Comparison of ENCODE assay signal across 22 cellular contexts in the genomic region with DNA sequence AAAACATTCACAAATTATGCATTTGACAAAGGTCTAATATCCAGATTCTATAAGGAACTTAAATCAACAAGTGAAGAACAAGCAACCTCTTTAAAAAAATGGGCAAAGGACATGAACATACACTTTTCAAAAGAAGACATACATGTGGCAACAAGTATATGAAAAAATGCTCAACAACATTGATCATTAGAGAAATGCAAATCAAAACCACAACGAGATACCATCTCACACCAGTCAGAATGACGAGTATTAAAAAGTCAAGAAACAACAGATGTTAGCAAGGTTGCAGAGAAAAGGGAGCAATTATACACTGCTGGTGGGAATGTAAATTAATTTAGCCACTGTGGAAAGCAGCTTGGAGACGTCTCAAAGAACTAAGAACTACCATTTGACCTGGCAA. TPM values are rescaled to one million over a fixed set of nuclear protein-coding genes. Genes with fewer than 3 reads are reported as not detected.
"Had no signal": no experiment of that assay in that cellular context is flagged by ENCODE, and none has a peak within 500 bp of the region (broad histone marks: within the 10 kb centered on the region; RNA-seq: fewer than 3 reads in every experiment).

No MANE protein-coding gene starts in this region.

- H3K9me3 ChIP-seq: mucosa of descending colon, neutrophil, psoas muscle, spleen, tibial artery, upper lobe of right lung, vagina had no signal

- H3K4me3 Mint-ChIP-seq: dendritic cell treated with granulocyte-macrophage colony-stimulating factor and Interleukin-4, amounts not matched to agents 40 ng/mL and 50 ng/mL, for 4 days; effector memory CD8-positive, alpha-beta T cell; naive thymus-derived CD8-positive, alpha-beta T cell; stimulated activated memory B cell treated with anti-CD40 and anti-IgM and Interleukin-4, amounts not matched to agents 10 μg/mL and 1 μg/mL and 100 μg/mL, for 72 hours; stimulated activated naive CD8-positive, alpha-beta T cell treated with anti-CD3 and anti-CD28 coated beads, Interleukin-15, Interleukin-2, amounts not matched to agents 100 ng/mL and 50 ng/mL, for 24 hours had no signal

- H3K4me3 ChIP-seq: heart left ventricle, mucosa of descending colon, psoas muscle, spleen, tibial artery, upper lobe of right lung, vagina had no signal

- H3K36me3 Mint-ChIP-seq: stimulated activated memory B cell treated with anti-CD40 and anti-IgM and Interleukin-4, amounts not matched to agents 10 μg/mL and 1 μg/mL and 100 μg/mL, for 72 hours had no signal

- H3K27ac ChIP-seq: heart left ventricle, neutrophil, psoas muscle, spleen, tibial artery, upper lobe of right lung, vagina had no signal

- DNase-seq: effector memory CD8-positive, alpha-beta T cell; erythroblast; foreskin melanocyte; heart left ventricle; hippocampal formation; mucosa of descending colon; naive thymus-derived CD8-positive, alpha-beta T cell; psoas muscle; retina; spleen; stimulated activated CD4-positive, alpha-beta T cell treated with anti-CD3 and anti-CD28 coated beads, Interleukin-15, amount 100 ng/mL, for 24 hours; stimulated activated CD4-positive, alpha-beta T cell treated with anti-CD3 and anti-CD28 coated beads, Interleukin-1b, Interleukin-23, amount 100 ng/mL, for 48 hours; stimulated activated CD4-positive, alpha-beta T cell treated with anti-CD3 and anti-CD28 coated beads, Interleukin-4, amount 100 ng/mL, for 24 hours; tibial artery; upper lobe of right lung had no signal

- H3K36me3 ChIP-seq: heart left ventricle, neutrophil, spleen, tibial artery, upper lobe of right lung, vagina had no signal

- H3K27me3 Mint-ChIP-seq: dendritic cell treated with granulocyte-macrophage colony-stimulating factor and Interleukin-4, amounts not matched to agents 40 ng/mL and 50 ng/mL, for 4 days; stimulated activated naive CD8-positive, alpha-beta T cell treated with anti-CD3 and anti-CD28 coated beads, Interleukin-15, Interleukin-2, amounts not matched to agents 100 ng/mL and 50 ng/mL, for 24 hours had no signal

- H3K9me3 Mint-ChIP-seq: dendritic cell treated with granulocyte-macrophage colony-stimulating factor and Interleukin-4, amounts not matched to agents 40 ng/mL and 50 ng/mL, for 4 days; effector memory CD8-positive, alpha-beta T cell; stimulated activated memory B cell treated with anti-CD40 and anti-IgM and Interleukin-4, amounts not matched to agents 10 μg/mL and 1 μg/mL and 100 μg/mL, for 72 hours; stimulated activated naive CD8-positive, alpha-beta T cell treated with anti-CD3 and anti-CD28 coated beads, Interleukin-15, Interleukin-2, amounts not matched to agents 100 ng/mL and 50 ng/mL, for 24 hours had no signal

- H3K27ac Mint-ChIP-seq: dendritic cell treated with granulocyte-macrophage colony-stimulating factor and Interleukin-4, amounts not matched to agents 40 ng/mL and 50 ng/mL, for 4 days; effector memory CD8-positive, alpha-beta T cell; naive thymus-derived CD8-positive, alpha-beta T cell; stimulated activated memory B cell treated with anti-CD40 and anti-IgM and Interleukin-4, amounts not matched to agents 10 μg/mL and 1 μg/mL and 100 μg/mL, for 72 hours; stimulated activated naive CD8-positive, alpha-beta T cell treated with anti-CD3 and anti-CD28 coated beads, Interleukin-15, Interleukin-2, amounts not matched to agents 100 ng/mL and 50 ng/mL, for 24 hours had no signal

- ATAC-seq: effector memory CD8-positive, alpha-beta T cell; heart left ventricle; left lobe of liver; mucosa of descending colon; naive thymus-derived CD8-positive, alpha-beta T cell; psoas muscle; sciatic nerve; stimulated activated memory B cell treated with anti-CD40 and anti-IgM and Interleukin-4, amounts not matched to agents 10 μg/mL and 1 μg/mL and 100 μg/mL, for 72 hours; upper lobe of right lung had no signal

- H3K4me1 ChIP-seq: heart left ventricle, psoas muscle, spleen, upper lobe of right lung, vagina had no signal

- H3K27me3 ChIP-seq: heart left ventricle, neutrophil, spleen, tibial artery, upper lobe of right lung, vagina had no signal

RNA-seq across cellular contexts. Expression of a gene that starts 38.9 kb away (rescaled TPM):
- total RNA-seq: naive thymus-derived CD8-positive, alpha-beta T cell had no signal
